Comparison of ENCODE assay signal across 1 cellular context in genomic region chr16:2019500-2019899, GRCh38.
TF ChIP-seq lines count a peak whose summit lies in the region.

Gene NPW (plus strand): TSS chr16:2019785.

TF ChIP-seq in endothelial cell of umbilical vein, 7 proteins besides CTCF, POLR2A, EP300 and RAD21 (continued from another document):
- TF ChIP-seq GATA2 (IDR thresholded peaks at IDR 0.05; ENCODE audit: insufficient read depth, insufficient read length, low read depth, low read length) (no peak), MAX (IDR thresholded peaks at IDR 0.05; ENCODE audit: insufficient read depth, insufficient read length) (no peak), EZH2 (IDR thresholded peaks at IDR 0.05; ENCODE audit: borderline replicate concordance, low read depth, low read length, severe bottlenecking) (no peak), POLR2AphosphoS5 (IDR thresholded peaks at IDR 0.05; ENCODE audit: insufficient read depth, low read depth, low read length) (no peak), JUN (IDR thresholded peaks at IDR 0.05; ENCODE audit: borderline replicate concordance, insufficient read depth, insufficient read length, low read depth) (no peak)
